In the genomic region with DNA sequence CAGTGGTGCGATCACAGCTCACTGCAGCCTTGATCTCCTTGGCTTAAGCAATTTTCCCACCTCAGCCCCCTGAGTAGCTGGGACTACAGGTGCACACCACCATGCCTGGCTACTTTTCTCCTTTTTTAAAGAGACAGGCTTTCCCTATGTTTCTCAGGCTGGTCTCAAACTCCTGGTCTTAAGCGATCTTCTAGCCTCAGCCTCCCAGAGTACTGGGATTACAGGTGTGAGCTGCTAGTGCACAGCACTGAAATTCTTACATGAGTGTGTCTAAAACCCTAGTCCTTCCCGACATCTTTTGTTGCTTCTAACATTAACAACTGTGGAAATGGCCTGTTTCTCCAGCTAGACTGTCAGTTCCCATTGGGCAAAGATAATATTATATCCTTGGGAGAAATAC, we compare ENCODE assay signal across 12 cellular contexts. TPM values are rescaled to one million over a fixed set of nuclear protein-coding genes. Genes with fewer than 3 reads are reported as not detected.
DNase-seq lines count a peak whose midpoint lies in the region; ATAC-seq lines count a peak whose summit lies in the region.
"Had no signal": no experiment of that assay in that cellular context is flagged by ENCODE, and none has a peak within 500 bp of the region (broad histone marks: within the 10 kb centered on the region; RNA-seq: fewer than 3 reads in every experiment).

No MANE protein-coding gene starts in this region.

- peaks cover 3% of the 10 kb centered on the region for H3K9me3 Mint-ChIP-seq in activated naive CD8-positive, alpha-beta T cell (ENCODE audit: low read depth)
- peaks cover 10% of the 10 kb centered on the region for H3K9me3 Mint-ChIP-seq in activated naive CD8-positive, alpha-beta T cell treated with anti-CD3 and anti-CD28 coated beads, Interleukin-2, amount 50 U/mL, for 24 hours
- H3K9me3 Mint-ChIP-seq in activated T-helper 2 cell treated with anti-CD3 and anti-CD28 coated beads, Interferon-gamma antibody, Interleukin-2, Interleukin-4, amounts not matched to agents 10 μg/mL and 5 μg/mL and 100 μg/mL, durations not matched to agents 14 hours and 24 hours and 36 hours = peaks cover 6% of the 10 kb centered on the region

- H3K27ac ChIP-seq in iPS-20b (ENCODE audit: low read length) (peak overlapping the region; percentile 7), skeletal muscle tissue (ENCODE audit: low read depth, low read length) (peak overlapping the region; percentile 99)
- H3K27ac ChIP-seq: sigmoid colon had no signal

- peaks cover 19% of the 10 kb centered on the region for H3K36me3 ChIP-seq in iPS-20b (ENCODE audit: insufficient read depth, low read depth, low read length)
- no peaks in the 10 kb centered on the region for H3K36me3 ChIP-seq in skeletal muscle tissue (ENCODE audit: control insufficient read depth in 3 of 3, insufficient read depth in 3 of 3, low read length in 3 of 3)
- H3K36me3 ChIP-seq: sigmoid colon had no signal

- H3K27ac Mint-ChIP-seq in activated naive CD8-positive, alpha-beta T cell = peak overlapping the region; percentile 81
- no peak overlapping the region for H3K27ac Mint-ChIP-seq in activated naive CD8-positive, alpha-beta T cell treated with anti-CD3 and anti-CD28 coated beads, Interleukin-2, amount 50 U/mL, for 24 hours
- no peak overlapping the region for H3K27ac Mint-ChIP-seq in activated T-helper 2 cell treated with anti-CD3 and anti-CD28 coated beads, Interferon-gamma antibody, Interleukin-2, Interleukin-4, amounts not matched to agents 10 μg/mL and 5 μg/mL and 100 μg/mL, durations not matched to agents 14 hours and 24 hours and 36 hours

- peak overlapping the region; percentile 84 for H3K4me3 ChIP-seq in iPS-20b (ENCODE audit: low read length)
- peak overlapping the region; percentile 46 to 99 (median 91) for H3K4me3 ChIP-seq in skeletal muscle tissue (ENCODE audit: low read length in 3 of 3)
- H3K4me3 ChIP-seq: lung, sigmoid colon had no signal

- peak overlapping the region; percentile 82 for H3K4me3 Mint-ChIP-seq in activated naive CD8-positive, alpha-beta T cell
- no peak overlapping the region for H3K4me3 Mint-ChIP-seq in activated naive CD8-positive, alpha-beta T cell treated with anti-CD3 and anti-CD28 coated beads, Interleukin-2, amount 50 U/mL, for 24 hours
- H3K4me3 Mint-ChIP-seq in activated T-helper 2 cell treated with anti-CD3 and anti-CD28 coated beads, Interferon-gamma antibody, Interleukin-2, Interleukin-4, amounts not matched to agents 10 μg/mL and 5 μg/mL and 100 μg/mL, durations not matched to agents 14 hours and 24 hours and 36 hours (ENCODE audit: low read depth) = peak overlapping the region; percentile 80

- H3K36me3 Mint-ChIP-seq in activated naive CD8-positive, alpha-beta T cell = peaks cover 7% of the 10 kb centered on the region
- peaks cover 21% of the 10 kb centered on the region for H3K36me3 Mint-ChIP-seq in activated naive CD8-positive, alpha-beta T cell treated with anti-CD3 and anti-CD28 coated beads, Interleukin-2, amount 50 U/mL, for 24 hours (ENCODE audit: low read depth)
- peaks cover 57% of the 10 kb centered on the region for H3K36me3 Mint-ChIP-seq in activated T-helper 2 cell treated with anti-CD3 and anti-CD28 coated beads, Interferon-gamma antibody, Interleukin-2, Interleukin-4, amounts not matched to agents 10 μg/mL and 5 μg/mL and 100 μg/mL, durations not matched to agents 14 hours and 24 hours and 36 hours (ENCODE audit: low read depth)

- H3K4me1 Mint-ChIP-seq in activated naive CD8-positive, alpha-beta T cell (ENCODE audit: low read depth) = peaks cover 75% of the 10 kb centered on the region
- peaks cover 68% of the 10 kb centered on the region for H3K4me1 Mint-ChIP-seq in activated naive CD8-positive, alpha-beta T cell treated with anti-CD3 and anti-CD28 coated beads, Interleukin-2, amount 50 U/mL, for 24 hours
- H3K4me1 Mint-ChIP-seq in activated T-helper 2 cell treated with anti-CD3 and anti-CD28 coated beads, Interferon-gamma antibody, Interleukin-2, Interleukin-4, amounts not matched to agents 10 μg/mL and 5 μg/mL and 100 μg/mL, durations not matched to agents 14 hours and 24 hours and 36 hours (ENCODE audit: low read depth) = peaks cover 58% of the 10 kb centered on the region

- H3K9me3 ChIP-seq in iPS-20b (ENCODE audit: insufficient read depth, low read depth, low read length) = no peaks in the 10 kb centered on the region
- no peaks in the 10 kb centered on the region for H3K9me3 ChIP-seq in skeletal muscle tissue (ENCODE audit: control insufficient read depth in 3 of 3, low read length in 3 of 3)
- H3K9me3 ChIP-seq: sigmoid colon had no signal

- H3K9ac ChIP-seq in iPS-20b (ENCODE audit: low read depth, low read length) (peak overlapping the region; percentile 90), skeletal muscle tissue (ENCODE audit: low read depth in 1 of 3, low read length in 3 of 3) (peak overlapping the region; percentile 45 to 99 (median 98))

- peaks cover 31% of the 10 kb centered on the region; the same call in 1 of the 2 replicates for H3K4me1 ChIP-seq in iPS-20b (ENCODE audit: insufficient read depth, low read length)
- peaks cover 27 to 48% (median 46%) of the 10 kb centered on the region in 3 donors for H3K4me1 ChIP-seq in skeletal muscle tissue (ENCODE audit: control insufficient read depth in 3 of 3, insufficient read depth in 3 of 3, low read length in 3 of 3)

- H3K27me3 ChIP-seq in iPS-20b (ENCODE audit: insufficient read depth, low read length) = no peaks in the 10 kb centered on the region
- no peaks in the 10 kb centered on the region for H3K27me3 ChIP-seq in skeletal muscle tissue (ENCODE audit: control insufficient read depth in 3 of 3, insufficient read depth in 3 of 3, low read length in 3 of 3)
- H3K27me3 ChIP-seq: sigmoid colon had no signal

- ATAC-seq in activated naive CD8-positive, alpha-beta T cell treated with anti-CD3 and anti-CD28 coated beads, Interleukin-2, amount 50 U/mL, for 24 hours = no peak

- H3K27me3 Mint-ChIP-seq in activated naive CD8-positive, alpha-beta T cell = no peaks in the 10 kb centered on the region
- H3K27me3 Mint-ChIP-seq in activated naive CD8-positive, alpha-beta T cell treated with anti-CD3 and anti-CD28 coated beads, Interleukin-2, amount 50 U/mL, for 24 hours = no peaks in the 10 kb centered on the region
- peaks cover under 1% of the 10 kb centered on the region for H3K27me3 Mint-ChIP-seq in activated T-helper 2 cell treated with anti-CD3 and anti-CD28 coated beads, Interferon-gamma antibody, Interleukin-2, Interleukin-4, amounts not matched to agents 10 μg/mL and 5 μg/mL and 100 μg/mL, durations not matched to agents 14 hours and 24 hours and 36 hours (ENCODE audit: low read depth)

- intact Hi-C loops in activated T-helper 2 cell treated with anti-CD3 and anti-CD28 coated beads, Interferon-gamma antibody, Interleukin-2, Interleukin-4, amounts not matched to agents 10 μg/mL and 5 μg/mL and 100 μg/mL, durations not matched to agents 14 hours and 24 hours and 36 hours (cut with micrococcal nuclease) = loop anchor here (5.0 kb wide), 3 partner anchors 178 to 1137 kb away; a partner anchor contains a TSS
- intact Hi-C loops in head of caudate nucleus (cut with DNase I) = loop anchor here (5.0 kb wide), 1 partner anchor 257 kb away; a partner anchor contains a TSS

- DNase-seq in activated naive CD8-positive, alpha-beta T cell treated with anti-CD3 and anti-CD28 coated beads, Interleukin-2, amount 50 U/mL, for 24 hours = no peak
- DNase-seq in activated T-helper 2 cell treated with anti-CD3 and anti-CD28 coated beads, Interferon-gamma antibody, Interleukin-2, Interleukin-4, amounts not matched to agents 10 μg/mL and 5 μg/mL and 100 μg/mL, durations not matched to agents 14 hours and 24 hours and 36 hours (ENCODE audit: low spot score) = no peak
- DNase-seq in head of caudate nucleus = no peak
- DNase-seq in mucosa of gallbladder (ENCODE audit: low spot score) = no peak
- no peak for DNase-seq in ACHN
- DNase-seq: foreskin fibroblast, NCI-H345, sigmoid colon had no signal

- in situ Hi-C loops in ACHN (cut with HindIII; ENCODE audit: low pct_ligation_motif_present, low pct_unique_long_range_greater_than_20kb, low sequenced_read_pairs) = no loop called here

RNA-seq across cellular contexts. Expression of a gene that starts 2.9 kb away (rescaled TPM):
- 90.8 and 91.2 TPM in 2 replicates for total RNA-seq in activated T-helper 2 cell treated with anti-CD3 and anti-CD28 coated beads, Interferon-gamma antibody, Interleukin-2, Interleukin-4, amounts not matched to agents 10 μg/mL and 5 μg/mL and 100 μg/mL, durations not matched to agents 14 hours and 24 hours and 36 hours
- total RNA-seq in skeletal muscle tissue (270 TPM), mucosa of gallbladder (129 TPM)
